1 cellular context compared by ENCODE assay signal in the genomic region with DNA sequence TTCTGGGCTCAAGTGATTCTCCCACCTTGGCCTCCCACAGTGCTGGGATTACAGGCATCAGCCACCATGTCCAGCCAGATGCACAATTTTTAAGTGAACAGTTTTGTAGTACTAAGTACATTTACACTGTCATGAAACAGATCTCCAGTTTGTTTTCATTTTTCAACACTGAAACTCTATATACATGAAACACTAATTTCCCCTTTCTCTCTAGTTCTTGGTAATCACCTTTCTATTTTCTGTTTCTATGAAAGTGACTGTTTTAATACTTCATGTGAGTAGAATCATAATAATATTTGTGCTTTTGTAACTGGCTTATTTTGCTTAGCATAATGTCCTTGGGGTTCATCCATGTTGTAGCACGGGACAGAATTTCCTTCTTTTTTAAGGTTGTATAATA.
TF ChIP-seq lines count a peak whose summit lies in the region.

No MANE protein-coding gene starts in this region.

TF ChIP-seq in GM12878, 131 proteins besides CTCF, POLR2A, EP300 and RAD21 (continued from another document):
- TF ChIP-seq BHLHE40 (IDR thresholded peaks at IDR 0.05; ENCODE audit: borderline replicate concordance in 1 of 2, low read depth in 2 of 2, low read length in 1 of 2), result peak; percentile 24 to 25; a peak in 1 of 4 replicates
- TF ChIP-seq, protein P1, sequence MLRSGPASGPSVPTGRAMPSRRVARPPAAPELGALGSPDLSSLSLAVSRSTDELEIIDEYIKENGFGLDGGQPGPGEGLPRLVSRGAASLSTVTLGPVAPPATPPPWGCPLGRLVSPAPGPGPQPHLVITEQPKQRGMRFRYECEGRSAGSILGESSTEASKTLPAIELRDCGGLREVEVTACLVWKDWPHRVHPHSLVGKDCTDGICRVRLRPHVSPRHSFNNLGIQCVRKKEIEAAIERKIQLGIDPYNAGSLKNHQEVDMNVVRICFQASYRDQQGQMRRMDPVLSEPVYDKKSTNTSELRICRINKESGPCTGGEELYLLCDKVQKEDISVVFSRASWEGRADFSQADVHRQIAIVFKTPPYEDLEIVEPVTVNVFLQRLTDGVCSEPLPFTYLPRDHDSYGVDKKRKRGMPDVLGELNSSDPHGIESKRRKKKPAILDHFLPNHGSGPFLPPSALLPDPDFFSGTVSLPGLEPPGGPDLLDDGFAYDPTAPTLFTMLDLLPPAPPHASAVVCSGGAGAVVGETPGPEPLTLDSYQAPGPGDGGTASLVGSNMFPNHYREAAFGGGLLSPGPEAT (IDR thresholded peaks at IDR 0.05; ENCODE audit: low read depth), result peak; percentile 61; the same call in 1 of the 2 replicates
- TF ChIP-seq, protein P2, sequence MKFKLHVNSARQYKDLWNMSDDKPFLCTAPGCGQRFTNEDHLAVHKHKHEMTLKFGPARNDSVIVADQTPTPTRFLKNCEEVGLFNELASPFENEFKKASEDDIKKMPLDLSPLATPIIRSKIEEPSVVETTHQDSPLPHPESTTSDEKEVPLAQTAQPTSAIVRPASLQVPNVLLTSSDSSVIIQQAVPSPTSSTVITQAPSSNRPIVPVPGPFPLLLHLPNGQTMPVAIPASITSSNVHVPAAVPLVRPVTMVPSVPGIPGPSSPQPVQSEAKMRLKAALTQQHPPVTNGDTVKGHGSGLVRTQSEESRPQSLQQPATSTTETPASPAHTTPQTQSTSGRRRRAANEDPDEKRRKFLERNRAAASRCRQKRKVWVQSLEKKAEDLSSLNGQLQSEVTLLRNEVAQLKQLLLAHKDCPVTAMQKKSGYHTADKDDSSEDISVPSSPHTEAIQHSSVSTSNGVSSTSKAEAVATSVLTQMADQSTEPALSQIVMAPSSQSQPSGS (IDR thresholded peaks at IDR 0.05; ENCODE audit: low read length), result peak; percentile 56; the same call in 1 of the 2 replicates
